Comparison of ENCODE assay signal across 8 cellular contexts in genomic region chr10:88687853-88688467, GRCh38. TPM values are rescaled to one million over a fixed set of nuclear protein-coding genes. Genes with fewer than 3 reads are reported as not detected.
DNase-seq lines count a peak whose midpoint lies in the region; ATAC-seq and TF ChIP-seq lines count a peak whose summit lies in the region.

No MANE protein-coding gene starts in this region.

- H3K27me3 ChIP-seq in BJ (ENCODE audit: control insufficient read depth, insufficient read depth, low read length) (no peaks in the 10 kb centered on the region), HL-60 (ENCODE audit: insufficient read depth, poor library complexity, severe bottlenecking) (peaks cover 6% of the 10 kb centered on the region), SU-DHL-6 (ENCODE audit: low read length) (no peaks in the 10 kb centered on the region), testis (no peaks in the 10 kb centered on the region)

- TF ChIP-seq CTCF in BJ (IDR thresholded peaks at IDR 0.05; ENCODE audit: insufficient read depth, low read depth, low read length) (peak; percentile 86), HL-60 (IDR thresholded peaks at IDR 0.05; ENCODE audit: insufficient read depth, low read length) (peak; percentile 76), SU-DHL-6 (IDR thresholded peaks at IDR 0.05; ENCODE audit: insufficient read depth, low read length, poor library complexity, severe bottlenecking) (peak; percentile 73), foreskin fibroblast (IDR thresholded peaks at IDR 0.05; ENCODE audit: low read depth, low read length) (peak; percentile 74), testis (IDR thresholded peaks at IDR 0.05) (peak; percentile 23 to 73 (median 47))

- H3K9me3 Mint-ChIP-seq in stimulated activated effector memory CD8-positive, alpha-beta T cell treated with anti-CD3 and anti-CD28 coated beads, Interleukin-12 subunit alpha, Interleukin-12 subunit beta, amount 100 ng/mL, for 72 hours, result no peaks in the 10 kb centered on the region

- no peaks in the 10 kb centered on the region for H3K79me2 ChIP-seq in SU-DHL-6 (ENCODE audit: insufficient read depth, low read length)

- no peak for ATAC-seq in stimulated activated effector memory CD8-positive, alpha-beta T cell treated with anti-CD3 and anti-CD28 coated beads, Interleukin-12 subunit alpha, Interleukin-12 subunit beta, amount 100 ng/mL, for 72 hours
- no peak for ATAC-seq in GM19351 (IDR thresholded peaks at IDR 0.05; ENCODE audit: unreplicated experiment)

- CTCF ChIA-PET in BJ (lab: Yijun Ruan, JAX), result interaction anchor here (0.7 to 5.3 kb wide), 12 partner anchors 9 to 122 kb away, joined by 3 to 49 read pairs (median 3); no protein-coding TSS in a partner anchor

- H3K4me3 Mint-ChIP-seq in stimulated activated effector memory CD8-positive, alpha-beta T cell treated with anti-CD3 and anti-CD28 coated beads, Interleukin-12 subunit alpha, Interleukin-12 subunit beta, amount 100 ng/mL, for 72 hours, result no peak overlapping the region

- no peaks in the 10 kb centered on the region for H3K36me3 Mint-ChIP-seq in stimulated activated effector memory CD8-positive, alpha-beta T cell treated with anti-CD3 and anti-CD28 coated beads, Interleukin-12 subunit alpha, Interleukin-12 subunit beta, amount 100 ng/mL, for 72 hours

- no peaks in the 10 kb centered on the region for H3K4me1 ChIP-seq in testis

- H3K9ac ChIP-seq in SU-DHL-6 (ENCODE audit: low read length), result no peak overlapping the region

- H3K9me3 ChIP-seq in SU-DHL-6 (ENCODE audit: insufficient read depth, low read length) (no peaks in the 10 kb centered on the region), testis (no peaks in the 10 kb centered on the region)

- H3K4me3 ChIP-seq in BJ (ENCODE audit: low read depth, low read length), result no peak overlapping the region
- H3K4me3 ChIP-seq in HL-60 (replicated peaks; ENCODE audit: insufficient read depth, low read length), result no peak overlapping the region
- H3K4me3 ChIP-seq in SU-DHL-6 (ENCODE audit: insufficient read depth, low read length, poor library complexity, severe bottlenecking), result no peak overlapping the region
- H3K4me3 ChIP-seq in foreskin fibroblast (ENCODE audit: low read depth in 1 of 2, low read length in 2 of 2), result no peak overlapping the region
- H3K4me3 ChIP-seq in testis, result no peak overlapping the region

- H3K27ac Mint-ChIP-seq in stimulated activated effector memory CD8-positive, alpha-beta T cell treated with anti-CD3 and anti-CD28 coated beads, Interleukin-12 subunit alpha, Interleukin-12 subunit beta, amount 100 ng/mL, for 72 hours, result no peak overlapping the region

- H4K20me1 ChIP-seq in SU-DHL-6 (ENCODE audit: low read depth, low read length), result no peaks in the 10 kb centered on the region

- DNase-seq in BJ (ENCODE audit: low read depth) (no peak), HL-60 (ENCODE audit: low read depth in 1 of 2, low spot score in 1 of 2) (no peak), foreskin fibroblast (peak; percentile 16 to 58), testis (no peak)
- DNase-seq in stimulated activated effector memory CD8-positive, alpha-beta T cell treated with anti-CD3 and anti-CD28 coated beads, Interleukin-12 subunit alpha, Interleukin-12 subunit beta, amount 100 ng/mL, for 72 hours (ENCODE audit: low spot score in 2 of 2), result no peak
- no peak for DNase-seq in NK-92 treated with Interleukin-12 subunit alpha and Interleukin-12 subunit beta, amount 100 ng/mL, for 24 hours (lab: John Stamatoyannopoulos, UW)

- no peaks in the 10 kb centered on the region for H3K4me1 Mint-ChIP-seq in stimulated activated effector memory CD8-positive, alpha-beta T cell treated with anti-CD3 and anti-CD28 coated beads, Interleukin-12 subunit alpha, Interleukin-12 subunit beta, amount 100 ng/mL, for 72 hours

- no peaks in the 10 kb centered on the region for H3K36me3 ChIP-seq in BJ (ENCODE audit: control insufficient read depth, insufficient read depth, low read length)
- no peaks in the 10 kb centered on the region for H3K36me3 ChIP-seq in SU-DHL-6 (ENCODE audit: low read length)
- no peaks in the 10 kb centered on the region for H3K36me3 ChIP-seq in testis (ENCODE audit: low read depth, missing control alignments)

- H3K4me2 ChIP-seq in SU-DHL-6 (ENCODE audit: low read depth, low read length, poor library complexity, severe bottlenecking), result no peak overlapping the region

- H2AFZ ChIP-seq in SU-DHL-6 (ENCODE audit: low read depth, low read length, severe bottlenecking), result no peak overlapping the region

- H3K27ac ChIP-seq in HL-60 (replicated peaks) (no peak overlapping the region), SU-DHL-6 (ENCODE audit: low read depth, low read length) (no peak overlapping the region), testis (no peak overlapping the region)

- POLR2A ChIA-PET in BJ (lab: Charles Lee), result no interaction called here

- H3F3A ChIP-seq in SU-DHL-6 (ENCODE audit: insufficient read depth), result no peaks in the 10 kb centered on the region

- no peaks in the 10 kb centered on the region for H3K9me2 ChIP-seq in SU-DHL-6 (replicated peaks; ENCODE audit: insufficient read depth, low read length)

- intact Hi-C loops in testis (cut with DNase I; ENCODE audit: low total_unique reads), result no loop called here

- no peak for TF ChIP-seq POLR2A in testis (IDR thresholded peaks at IDR 0.05)

RNA-seq across cellular contexts. Expression of gene LIPK, which starts 18.1 kb away (rescaled TPM):
- polyA plus RNA-seq in BJ (2011; rRNA removed) (not detected in 2 replicates), testis (ENCODE audit: insufficient read depth, low read depth, low replicate concordance) (not detected)
- polyA minus RNA-seq in BJ (2011; rRNA and poly(A)+ RNA removed), result not detected in 2 replicates
- not detected for total RNA-seq in testis

RNA-seq across cellular contexts. Expression of gene LIPF, which starts 23.7 kb away (rescaled TPM):
- polyA plus RNA-seq in BJ (2011; rRNA removed) (not detected in 2 replicates), testis (ENCODE audit: insufficient read depth, low read depth, low replicate concordance) (1.3 TPM)
- polyA minus RNA-seq in BJ (2011; rRNA and poly(A)+ RNA removed), result not detected in 2 replicates
- 1 to 10 TPM in 1 of 2 donors, under 1 TPM in 1; 0.81 to 2.3 TPM for total RNA-seq in testis

Comparison
In these comparisons a context has a peak if more than half of its experiments do, and no peak if none do; other contexts are left out.
1. DNase-seq: peak in foreskin fibroblast (2 of 2); none in BJ (single experiment), HL-60 (0 of 2), testis (single experiment), stimulated activated effector memory CD8-positive, alpha-beta T cell treated with anti-CD3 and anti-CD28 coated beads, Interleukin-12 subunit alpha, Interleukin-12 subunit beta, amount 100 ng/mL, for 72 hours (0 of 2) and NK-92 treated with Interleukin-12 subunit alpha and Interleukin-12 subunit beta, amount 100 ng/mL, for 24 hours (single experiment).
2. Peak in every context shown above with its lines, with median percentiles within 50 percentile points of each other: CTCF ChIP-seq.